Comparison of ENCODE assay signal across 1 cellular context in genomic region chr21:34642211-34643075, GRCh38.
A peak's percentile ranks its signal among the peaks of the same experiment; 100 is the strongest.
TF ChIP-seq lines count a peak whose summit lies in the region.

No MANE protein-coding gene starts in this region.

TF ChIP-seq in IMR-90, 13 proteins besides CTCF, POLR2A, EP300 and RAD21:
- TF ChIP-seq MAFK (IDR thresholded peaks at IDR 0.05; ENCODE audit: low read depth, low read length) (no peak), CHD1 (IDR thresholded peaks at IDR 0.05; ENCODE audit: low read depth, low read length) (no peak), USF2 (IDR thresholded peaks at IDR 0.05; ENCODE audit: low read depth, low read length) (no peak), RFX5 (IDR thresholded peaks at IDR 0.05; ENCODE audit: low read depth, low read length) (no peak), BHLHE40 (IDR thresholded peaks at IDR 0.05; ENCODE audit: low read depth, low read length) (peak; percentile 39; the same call in 1 of the 2 replicates)
